Comparison of ENCODE assay signal across 9 cellular contexts in the genomic region with DNA sequence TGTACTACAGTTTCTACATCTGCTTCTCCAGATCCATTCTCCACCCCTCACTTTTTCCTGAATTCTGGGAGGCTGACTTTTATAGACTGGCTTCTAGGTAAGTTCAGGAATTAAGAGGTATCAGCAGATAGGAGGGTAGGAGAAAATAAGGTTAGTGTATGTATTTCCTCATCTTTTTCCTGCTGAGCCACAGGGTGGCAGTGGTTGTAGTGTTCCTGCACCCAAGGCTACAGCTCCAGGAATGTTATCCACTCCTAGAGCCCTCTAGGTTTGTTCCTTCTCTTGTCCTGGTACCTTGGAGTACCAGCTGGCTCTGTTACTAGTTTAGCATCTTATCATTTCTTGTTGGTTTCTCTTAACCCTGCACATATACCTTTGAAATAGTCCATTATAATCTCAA. TPM values are rescaled to one million over a fixed set of nuclear protein-coding genes. Genes with fewer than 3 reads are reported as not detected.
DNase-seq lines count a peak whose midpoint lies in the region; ATAC-seq and TF ChIP-seq lines count a peak whose summit lies in the region.
"Had no signal": no experiment of that assay in that cellular context is flagged by ENCODE, and none has a peak within 500 bp of the region (broad histone marks: within the 10 kb centered on the region; RNA-seq: fewer than 3 reads in every experiment).

No MANE protein-coding gene starts in this region.

- ATAC-seq in WTC11: peak; percentile 97
- no peak for ATAC-seq in HG03432 (IDR thresholded peaks at IDR 0.05; ENCODE audit: unreplicated experiment)
- no peak for ATAC-seq in stimulated activated naive CD8-positive, alpha-beta T cell treated with anti-CD3 and anti-CD28 coated beads, Interleukin-15, amount 100 ng/mL, for 72 hours
- ATAC-seq in GM18867 (IDR thresholded peaks at IDR 0.05; ENCODE audit: unreplicated experiment): no peak

- H3K27ac Mint-ChIP-seq in WTC11: no peak overlapping the region
- H3K27ac Mint-ChIP-seq in stimulated activated naive CD8-positive, alpha-beta T cell treated with anti-CD3 and anti-CD28 coated beads, Interleukin-15, amount 100 ng/mL, for 72 hours: no peak overlapping the region

- POLR2A ChIA-PET in HEK293 (lab: Yijun Ruan, JAX) (no interaction called here), WTC11 (lab: Charles Lee) (no interaction called here)

- no peak overlapping the region for H3K4me3 Mint-ChIP-seq in WTC11
- H3K4me3 Mint-ChIP-seq in stimulated activated naive CD8-positive, alpha-beta T cell treated with anti-CD3 and anti-CD28 coated beads, Interleukin-15, amount 100 ng/mL, for 72 hours: no peak overlapping the region

- H3K4me1 ChIP-seq in HEK293 (ENCODE audit: control insufficient read depth, insufficient read depth, low read length) (peaks cover 11% of the 10 kb centered on the region; the same call in 1 of the 2 replicates), BE2C (no peaks in the 10 kb centered on the region)

- DNase-seq in AG10803 (ENCODE audit: low read depth) (peak; percentile 42), WTC11 (ENCODE audit: low spot score) (no peak), iris pigment epithelial cell (ENCODE audit: low read depth) (peak; percentile 48), BE2C (no peak)
- DNase-seq in stimulated activated naive CD8-positive, alpha-beta T cell treated with anti-CD3 and anti-CD28 coated beads, Interleukin-15, amount 100 ng/mL, for 72 hours: no peak
- DNase-seq: NCI-H748 treated with DMSO at 0.1 percent for 48 hours had no signal

- H3K9me3 ChIP-seq in HEK293 (ENCODE audit: control insufficient read depth, insufficient read depth, low read depth, low read length) (no peaks in the 10 kb centered on the region), BE2C (no peaks in the 10 kb centered on the region)

- CTCF ChIA-PET in HEK293 (lab: Yijun Ruan, JAX): interaction anchor here (0.6 to 1.2 kb wide), 2 partner anchors 264 to 321 kb away, joined by 3 to 4 read pairs; no protein-coding TSS in a partner anchor
- CTCF ChIA-PET in WTC11 (lab: Charles Lee): interaction anchor here (0.9 to 2.3 kb wide), 2 partner anchors 20 to 319 kb away, joined by 4 to 12 read pairs; no protein-coding TSS in a partner anchor

- TF ChIP-seq CTCF in AG10803 (conservative IDR thresholded peaks at IDR 0.05; ENCODE audit: low read length) (peak; percentile 53), HEK293 (tag by site-specific recombination; IDR thresholded peaks at IDR 0.05) (no peak), WTC11 (IDR thresholded peaks at IDR 0.05) (no peak), BE2C (IDR thresholded peaks at IDR 0.05; ENCODE audit: low read depth, low read length) (no peak)

- H3K27ac ChIP-seq in HEK293 (ENCODE audit: extremely low read depth, low read depth, low read length): no peak overlapping the region

- no peaks in the 10 kb centered on the region for H3K9me3 Mint-ChIP-seq in WTC11
- no peaks in the 10 kb centered on the region for H3K9me3 Mint-ChIP-seq in stimulated activated naive CD8-positive, alpha-beta T cell treated with anti-CD3 and anti-CD28 coated beads, Interleukin-15, amount 100 ng/mL, for 72 hours

- H3K4me1 Mint-ChIP-seq in WTC11: no peaks in the 10 kb centered on the region
- peaks cover 16% of the 10 kb centered on the region for H3K4me1 Mint-ChIP-seq in stimulated activated naive CD8-positive, alpha-beta T cell treated with anti-CD3 and anti-CD28 coated beads, Interleukin-15, amount 100 ng/mL, for 72 hours

- no peaks in the 10 kb centered on the region for H3K27me3 ChIP-seq in BE2C

- peaks cover 11% of the 10 kb centered on the region for H3K36me3 Mint-ChIP-seq in WTC11

- H3K4me3 ChIP-seq in AG10803 (ENCODE audit: low read length) (no peak overlapping the region), HEK293 (ENCODE audit: low read depth, low read length) (no peak overlapping the region), BE2C (ENCODE audit: low read depth, low read length) (no peak overlapping the region)

- H3K27me3 Mint-ChIP-seq in WTC11 (ENCODE audit: low read depth): no peaks in the 10 kb centered on the region
- no peaks in the 10 kb centered on the region for H3K27me3 Mint-ChIP-seq in stimulated activated naive CD8-positive, alpha-beta T cell treated with anti-CD3 and anti-CD28 coated beads, Interleukin-15, amount 100 ng/mL, for 72 hours

- H3K36me3 ChIP-seq in HEK293 (ENCODE audit: control insufficient read depth in 2 of 2, insufficient read depth in 1 of 2, low read length in 2 of 2) (peaks cover 11 to 14% of the 10 kb centered on the region in 2 experiments; a peak in 2 of 3 replicates), BE2C (peaks cover 5% of the 10 kb centered on the region; the same call in 1 of the 2 replicates)

TF ChIP-seq in HEK293, 187 proteins besides CTCF, POLR2A, EP300 and RAD21 (continues in another document):
- no peak for TF ChIP-seq ZNF707 (tag by site-specific recombination; IDR thresholded peaks at IDR 0.05)
- TF ChIP-seq, protein P1, sequence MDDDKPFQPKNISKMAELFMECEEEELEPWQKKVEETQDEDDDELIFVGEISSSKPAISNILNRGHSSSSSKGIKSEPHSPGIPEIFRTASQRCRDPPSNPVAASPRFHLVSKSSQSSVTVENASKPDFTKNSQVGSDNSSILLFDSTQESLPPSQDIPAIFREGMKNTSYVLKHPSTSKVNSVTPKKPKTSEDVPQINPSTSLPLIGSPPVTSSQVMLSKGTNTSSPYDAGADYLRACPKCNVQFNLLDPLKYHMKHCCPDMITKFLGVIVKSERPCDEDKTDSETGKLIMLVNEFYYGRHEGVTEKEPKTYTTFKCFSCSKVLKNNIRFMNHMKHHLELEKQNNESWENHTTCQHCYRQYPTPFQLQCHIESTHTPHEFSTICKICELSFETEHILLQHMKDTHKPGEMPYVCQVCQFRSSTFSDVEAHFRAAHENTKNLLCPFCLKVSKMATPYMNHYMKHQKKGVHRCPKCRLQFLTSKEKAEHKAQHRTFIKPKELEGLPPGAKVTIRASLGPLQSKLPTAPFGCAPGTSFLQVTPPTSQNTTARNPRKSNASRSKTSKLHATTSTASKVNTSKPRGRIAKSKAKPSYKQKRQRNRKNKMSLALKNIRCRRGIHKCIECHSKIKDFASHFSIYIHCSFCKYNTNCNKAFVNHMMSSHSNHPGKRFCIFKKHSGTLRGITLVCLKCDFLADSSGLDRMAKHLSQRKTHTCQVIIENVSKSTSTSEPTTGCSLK (tag by site-specific recombination; IDR thresholded peaks at IDR 0.05): no peak
- peak; percentile 51; the same call in 1 of the 2 replicates for TF ChIP-seq ZBTB6 (tag by site-specific recombination; IDR thresholded peaks at IDR 0.05)

TF ChIP-seq in WTC11, 78 proteins besides CTCF, POLR2A, EP300 and RAD21 (continues in another document):
- TF ChIP-seq ZNF423 (CRISPR knock-in tag; IDR thresholded peaks at IDR 0.05): no peak
- TF ChIP-seq SMAD4 (CRISPR knock-in tag; IDR thresholded peaks at IDR 0.05): no peak
- no peak for TF ChIP-seq ZSCAN18 (CRISPR knock-in tag; IDR thresholded peaks at IDR 0.05)
- TF ChIP-seq SP1 (CRISPR knock-in tag; conservative IDR thresholded peaks at IDR 0.05): no peak
- TF ChIP-seq, protein P2, sequence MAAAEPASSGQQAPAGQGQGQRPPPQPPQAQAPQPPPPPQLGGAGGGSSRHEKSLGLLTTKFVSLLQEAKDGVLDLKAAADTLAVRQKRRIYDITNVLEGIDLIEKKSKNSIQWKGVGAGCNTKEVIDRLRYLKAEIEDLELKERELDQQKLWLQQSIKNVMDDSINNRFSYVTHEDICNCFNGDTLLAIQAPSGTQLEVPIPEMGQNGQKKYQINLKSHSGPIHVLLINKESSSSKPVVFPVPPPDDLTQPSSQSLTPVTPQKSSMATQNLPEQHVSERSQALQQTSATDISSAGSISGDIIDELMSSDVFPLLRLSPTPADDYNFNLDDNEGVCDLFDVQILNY (CRISPR knock-in tag; IDR thresholded peaks at IDR 0.05): no peak
- TF ChIP-seq HMGXB4 (CRISPR knock-in tag; IDR thresholded peaks at IDR 0.05): no peak
- TF ChIP-seq KAT7 (CRISPR knock-in tag; IDR thresholded peaks at IDR 0.05; ENCODE audit: borderline replicate concordance): no peak
- TF ChIP-seq, protein P3, sequence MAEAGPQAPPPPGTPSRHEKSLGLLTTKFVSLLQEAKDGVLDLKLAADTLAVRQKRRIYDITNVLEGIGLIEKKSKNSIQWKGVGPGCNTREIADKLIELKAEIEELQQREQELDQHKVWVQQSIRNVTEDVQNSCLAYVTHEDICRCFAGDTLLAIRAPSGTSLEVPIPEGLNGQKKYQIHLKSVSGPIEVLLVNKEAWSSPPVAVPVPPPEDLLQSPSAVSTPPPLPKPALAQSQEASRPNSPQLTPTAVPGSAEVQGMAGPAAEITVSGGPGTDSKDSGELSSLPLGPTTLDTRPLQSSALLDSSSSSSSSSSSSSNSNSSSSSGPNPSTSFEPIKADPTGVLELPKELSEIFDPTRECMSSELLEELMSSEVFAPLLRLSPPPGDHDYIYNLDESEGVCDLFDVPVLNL (CRISPR knock-in tag; IDR thresholded peaks at IDR 0.05; ENCODE audit: borderline replicate concordance, low read depth): no peak
- TF ChIP-seq ZNF396 (CRISPR knock-in tag; IDR thresholded peaks at IDR 0.05; ENCODE audit: borderline replicate concordance): no peak

RNA-seq across cellular contexts. Expression of gene C2orf66, which starts 40.7 kb away (rescaled TPM):
- not detected in 3 replicates for total RNA-seq in WTC11 (2021)
- 0.62 TPM for polyA plus RNA-seq in BE2C (2012; ENCODE audit: insufficient read depth, insufficient read length, low read depth)

RNA-seq across cellular contexts. Expression of gene GTF3C3, which starts 50.4 kb away (rescaled TPM):
- total RNA-seq in WTC11 (2021): 43.3 to 54.7 TPM (median 49.2 TPM) in 3 replicates
- 42.0 TPM for polyA plus RNA-seq in BE2C (2012; ENCODE audit: insufficient read depth, insufficient read length, low read depth)

Comparison
In these comparisons a context has a peak if more than half of its experiments do, and no peak if none do; other contexts are left out.
1. DNase-seq: peak in AG10803 (single experiment) and iris pigment epithelial cell (single experiment); none in WTC11 (single experiment), stimulated activated naive CD8-positive, alpha-beta T cell treated with anti-CD3 and anti-CD28 coated beads, Interleukin-15, amount 100 ng/mL, for 72 hours (0 of 2) and BE2C (single experiment).